In the genomic region with DNA sequence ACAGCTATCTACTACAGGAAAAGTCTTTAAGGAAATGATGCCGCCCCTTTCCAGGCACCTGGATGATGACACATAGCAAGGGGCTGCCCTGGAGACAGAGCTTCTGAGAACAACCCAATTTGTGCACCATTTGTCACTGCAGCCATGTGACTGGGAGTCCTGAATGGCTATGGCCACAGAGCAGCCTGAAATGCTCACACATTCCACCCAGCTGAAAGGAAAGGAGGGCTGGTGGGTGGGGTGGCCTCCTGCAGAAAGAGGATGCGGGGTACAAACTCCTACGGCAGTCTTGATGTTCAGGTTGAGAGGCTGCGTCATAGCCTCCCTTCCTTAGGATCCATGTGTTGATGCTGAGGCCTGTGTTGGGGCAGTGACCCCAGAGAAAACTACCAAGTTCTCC, we compare ENCODE assay signal across 20 cellular contexts.
DNase-seq lines count a peak whose midpoint lies in the region; TF ChIP-seq lines count a peak whose summit lies in the region.
"Had no signal": no experiment of that assay in that cellular context is flagged by ENCODE, and none has a peak within 500 bp of the region (broad histone marks: within the 10 kb centered on the region; RNA-seq: fewer than 3 reads in every experiment).

No MANE protein-coding gene starts in this region.

- no peak overlapping the region for H3K27ac Mint-ChIP-seq in activated naive CD4-positive, alpha-beta T cell treated with anti-CD3 and anti-CD28 coated beads for 36 hours
- no peak overlapping the region for H3K27ac Mint-ChIP-seq in type B pancreatic cell
- H3K27ac Mint-ChIP-seq: CD8-positive, alpha-beta memory T cell had no signal

- peaks cover 6% of the 10 kb centered on the region for H3K27me3 Mint-ChIP-seq in activated naive CD4-positive, alpha-beta T cell treated with anti-CD3 and anti-CD28 coated beads for 36 hours (ENCODE audit: low read depth)
- H3K27me3 Mint-ChIP-seq in type B pancreatic cell = peaks cover 36% of the 10 kb centered on the region

- H3K4me1 ChIP-seq in esophagus muscularis mucosa = no peaks in the 10 kb centered on the region
- H3K4me1 ChIP-seq: SJSA1 had no signal

- TF ChIP-seq CTCF in esophagus muscularis mucosa (IDR thresholded peaks at IDR 0.05) (no peak), type B pancreatic cell (conservative IDR thresholded peaks at IDR 0.05) (no peak)

- H3K9me3 Mint-ChIP-seq in activated naive CD4-positive, alpha-beta T cell treated with anti-CD3 and anti-CD28 coated beads for 36 hours = no peaks in the 10 kb centered on the region
- no peaks in the 10 kb centered on the region for H3K9me3 Mint-ChIP-seq in type B pancreatic cell

- 74% methylated on average over 4 of the region's 4 CpGs for WGBS in esophagus muscularis mucosa

- TF ChIP-seq POLR2A in esophagus muscularis mucosa (IDR thresholded peaks at IDR 0.05; ENCODE audit: low read depth) = no peak

- no peak for TF ChIP-seq EP300 in esophagus muscularis mucosa (IDR thresholded peaks at IDR 0.05)

- H3K4me1 Mint-ChIP-seq in activated naive CD4-positive, alpha-beta T cell treated with anti-CD3 and anti-CD28 coated beads for 36 hours (ENCODE audit: low read depth) = peaks cover 4% of the 10 kb centered on the region
- H3K4me1 Mint-ChIP-seq in type B pancreatic cell (ENCODE audit: unreplicated experiment) = peaks cover 7% of the 10 kb centered on the region
- H3K4me1 Mint-ChIP-seq: CD8-positive, alpha-beta memory T cell had no signal

- no peak overlapping the region for H3K4me3 ChIP-seq in esophagus muscularis mucosa
- H3K4me3 ChIP-seq: SJSA1 had no signal

- H3K36me3 Mint-ChIP-seq in activated naive CD4-positive, alpha-beta T cell treated with anti-CD3 and anti-CD28 coated beads for 36 hours (ENCODE audit: low read depth) = no peaks in the 10 kb centered on the region
- H3K36me3 Mint-ChIP-seq in type B pancreatic cell = no peaks in the 10 kb centered on the region
- H3K36me3 Mint-ChIP-seq: CD8-positive, alpha-beta memory T cell had no signal

- H3K36me3 ChIP-seq in esophagus muscularis mucosa = no peaks in the 10 kb centered on the region
- H3K36me3 ChIP-seq: SJSA1 had no signal

- H3K4me3 Mint-ChIP-seq in activated naive CD4-positive, alpha-beta T cell treated with anti-CD3 and anti-CD28 coated beads for 36 hours = no peak overlapping the region
- no peak overlapping the region for H3K4me3 Mint-ChIP-seq in type B pancreatic cell
- H3K4me3 Mint-ChIP-seq: CD8-positive, alpha-beta memory T cell had no signal

- H3K27me3 ChIP-seq in esophagus muscularis mucosa = peaks cover 0 to 20% (median 0%) of the 10 kb centered on the region in 4 donors

- CTCF ChIA-PET in activated naive CD4-positive, alpha-beta T cell treated with anti-CD3 and anti-CD28 coated beads for 36 hours (lab: Charles Lee) = no interaction called here

- no peaks in the 10 kb centered on the region for H3K9me3 ChIP-seq in esophagus muscularis mucosa
- H3K9me3 ChIP-seq: SJSA1 had no signal

- intact Hi-C loops in activated naive CD4-positive, alpha-beta T cell treated with anti-CD3 and anti-CD28 coated beads for 36 hours (cut with micrococcal nuclease) = no loop called here
- intact Hi-C loops in esophagus muscularis mucosa (cut with DNase I) = no loop called here

- peak; percentile 32 for DNase-seq in activated naive CD4-positive, alpha-beta T cell treated with anti-CD3 and anti-CD28 coated beads for 36 hours
- no peak for DNase-seq in activated naive CD4-positive, alpha-beta T cell (lab: John Stamatoyannopoulos, UW)
- DNase-seq in esophagus muscularis mucosa (ENCODE audit: extremely low spot score) = peak; percentile 60
- DNase-seq in mesenteric fat pad (ENCODE audit: low spot score) = peak; percentile 33
- peak; percentile 40 for DNase-seq in type B pancreatic cell (ENCODE audit: extremely low spot score, unreplicated experiment)
- DNase-seq in activated effector memory CD4-positive, alpha-beta T cell treated with Interleukin-2 at 50 U/mL for 16 hours = no peak
- no peak for DNase-seq in KG1 (lab: John Stamatoyannopoulos, UW)
- no peak for DNase-seq in D341Med (ENCODE audit: low spot score)
- DNase-seq: 8988T; Calu3; CD8-positive, alpha-beta memory T cell; Kasumi-1; NCI-H1417; NCI-H187 treated with DMSO at 0.1 percent for 48 hours; NCI-H2107; NCI-H446 treated with DMSO at 0.1 percent for 48 hours; NCI-H526 treated with DMSO at 0.1 percent for 48 hours; OCI-M1 had no signal

- H3K27ac ChIP-seq in esophagus muscularis mucosa (replicated peaks in 1 of 4) = no peak overlapping the region
- H3K27ac ChIP-seq: C4-2B, SJSA1 had no signal

Comparison
In these comparisons a context has a peak if more than half of its experiments do, and no peak if none do; other contexts are left out.
1. DNase-seq: peak in activated naive CD4-positive, alpha-beta T cell treated with anti-CD3 and anti-CD28 coated beads for 36 hours (single experiment), esophagus muscularis mucosa (single experiment), mesenteric fat pad (single experiment) and type B pancreatic cell (single experiment); none in activated naive CD4-positive, alpha-beta T cell (0 of 4), activated effector memory CD4-positive, alpha-beta T cell treated with Interleukin-2 at 50 U/mL for 16 hours (single experiment), KG1 (single experiment) and D341Med (single experiment).